8 cellular contexts compared by ENCODE assay signal in genomic region chr12:103548622-103549601, GRCh38. TPM values are rescaled to one million over a fixed set of nuclear protein-coding genes. Genes with fewer than 3 reads are reported as not detected.
DNase-seq lines count a peak whose midpoint lies in the region; ATAC-seq, FAIRE-seq and TF ChIP-seq lines count a peak whose summit lies in the region.

No MANE protein-coding gene starts in this region.

- 24 to 28% methylated on average over 10 of the region's 10 CpGs for WGBS in lung, 2 donors

- no peaks in the 10 kb centered on the region for H3K4me1 ChIP-seq in lung (ENCODE audit: control insufficient read depth in 2 of 2, insufficient read depth in 2 of 2, low read length in 2 of 2)

- no peaks in the 10 kb centered on the region for H3K9me3 Mint-ChIP-seq in activated CD4-positive, alpha-beta T cell treated with anti-CD3 and anti-CD28 coated beads, Interleukin-2, amount 10 ng/mL, durations not matched to agents 7 days and 5 days

- CTCF ChIA-PET in activated CD4-positive, alpha-beta T cell treated with anti-CD3 and anti-CD28 coated beads, Interleukin-2, amount 10 ng/mL, durations not matched to agents 7 days and 5 days (lab: Charles Lee) = interaction anchor here (0.6 to 2.5 kb wide), 7 partner anchors 10 to 1550 kb away, joined by 3 to 8 read pairs (median 4); no protein-coding TSS in a partner anchor

- FAIRE-seq in A204.1 (lab: Jason Lieb, UNC) = peak; percentile 88

- no peaks in the 10 kb centered on the region for H3K9me3 ChIP-seq in lung (ENCODE audit: control insufficient read depth in 2 of 2, insufficient read depth in 1 of 2, low read length in 1 of 2)

- H3K4me1 Mint-ChIP-seq in activated CD4-positive, alpha-beta T cell treated with anti-CD3 and anti-CD28 coated beads, Interleukin-2, amount 10 ng/mL, durations not matched to agents 7 days and 5 days = peaks cover 1% of the 10 kb centered on the region

- peaks cover 12% of the 10 kb centered on the region for H3K27me3 Mint-ChIP-seq in activated CD4-positive, alpha-beta T cell treated with anti-CD3 and anti-CD28 coated beads, Interleukin-2, amount 10 ng/mL, durations not matched to agents 7 days and 5 days

- TF ChIP-seq CTCF in lung (IDR thresholded peaks at IDR 0.05; ENCODE audit: control extremely low read depth, extremely low read depth) = peak; percentile 71

- H3K4me3 Mint-ChIP-seq in activated CD4-positive, alpha-beta T cell treated with anti-CD3 and anti-CD28 coated beads, Interleukin-2, amount 10 ng/mL, durations not matched to agents 7 days and 5 days = no peak overlapping the region

- POLR2A ChIA-PET in activated CD4-positive, alpha-beta T cell treated with anti-CD3 and anti-CD28 coated beads, Interleukin-2, amount 10 ng/mL, durations not matched to agents 7 days and 5 days (lab: Charles Lee) = no interaction called here

- no peaks in the 10 kb centered on the region for H3K36me3 ChIP-seq in lung (ENCODE audit: control insufficient read depth in 2 of 2, insufficient read depth in 2 of 2, low read length in 2 of 2)

- no peak overlapping the region for H3K27ac Mint-ChIP-seq in activated CD4-positive, alpha-beta T cell treated with anti-CD3 and anti-CD28 coated beads, Interleukin-2, amount 10 ng/mL, durations not matched to agents 7 days and 5 days

- H3K4me3 ChIP-seq in lung = no peak overlapping the region

- H3K27ac ChIP-seq in lung (ENCODE audit: low read depth in 1 of 2, low read length in 1 of 2) = no peak overlapping the region

- H3K36me3 Mint-ChIP-seq in activated CD4-positive, alpha-beta T cell treated with anti-CD3 and anti-CD28 coated beads, Interleukin-2, amount 10 ng/mL, durations not matched to agents 7 days and 5 days (ENCODE audit: low read depth) = no peaks in the 10 kb centered on the region

- ATAC-seq in GM18508 (IDR thresholded peaks at IDR 0.05; ENCODE audit: insufficient read depth, unreplicated experiment) = peak; percentile 70
- peak; percentile 57 for ATAC-seq in HG03378 (IDR thresholded peaks at IDR 0.05; ENCODE audit: unreplicated experiment)
- ATAC-seq in lung (ENCODE audit: insufficient read depth, low FRiP score) = no peak

- H3K27me3 ChIP-seq in lung (ENCODE audit: control insufficient read depth, insufficient read depth) = no peaks in the 10 kb centered on the region

- peak; percentile 11 for DNase-seq in NCI-H524 treated with DMSO at 0.1 percent for 48 hours (lab: John Stamatoyannopoulos, UW)
- peak; percentile 74 for DNase-seq in activated CD4-positive, alpha-beta T cell treated with anti-CD3 and anti-CD28 coated beads, Interleukin-2, amount 10 ng/mL, durations not matched to agents 7 days and 5 days
- peak; percentile 84 for DNase-seq in dermis blood vessel endothelial cell
- DNase-seq in lung (ENCODE audit: low spot score) = peak; percentile 53
- peak; percentile 14 to 41 for DNase-seq in stimulated activated CD8-positive, alpha-beta memory T cell treated with anti-CD3 and anti-CD28 coated beads, Interleukin-15, amount 100 ng/mL, for 4 hours (ENCODE audit: low read depth in 2 of 2)

RNA-seq across cellular contexts. Expression of gene STAB2, which starts 38.2 kb away (rescaled TPM):
- not detected for total RNA-seq in activated CD4-positive, alpha-beta T cell treated with anti-CD3 and anti-CD28 coated beads, Interleukin-2, amount 10 ng/mL, durations not matched to agents 7 days and 5 days
- total RNA-seq in dermis blood vessel endothelial cell = 3.7 and 4.6 TPM in 2 replicates
- total RNA-seq in lung = 10 to 100 TPM in 1 of 2 donors, under 1 TPM in 1; 0.61 to 10.0 TPM
- polyA plus RNA-seq in lung = under 1 TPM; 0.06 to 0.26 TPM

RNA-seq across cellular contexts. Expression of gene C12orf42, which starts 53.1 kb away (rescaled TPM):
- 1 to 10 TPM in 1 of 2 experiments, under 1 TPM in 1; 0.57 to 1.0 TPM for total RNA-seq in activated CD4-positive, alpha-beta T cell treated with anti-CD3 and anti-CD28 coated beads, Interleukin-2, amount 10 ng/mL, durations not matched to agents 7 days and 5 days
- total RNA-seq in dermis blood vessel endothelial cell = 0.05 TPM in 1 of 2 replicates, not detected in the other
- total RNA-seq in lung = not detected
- under 1 TPM in 1 of 2 donors, not detected in 1; 0.03 TPM for polyA plus RNA-seq in lung

Comparison
In these comparisons a context has a peak if more than half of its experiments do, and no peak if none do; other contexts are left out.
1. DNase-seq: peak in every context shown above with its lines; median percentile 84 in dermis blood vessel endothelial cell; 74 in activated CD4-positive, alpha-beta T cell treated with anti-CD3 and anti-CD28 coated beads, Interleukin-2, amount 10 ng/mL, durations not matched to agents 7 days and 5 days; 53 in lung; 28 in stimulated activated CD8-positive, alpha-beta memory T cell treated with anti-CD3 and anti-CD28 coated beads, Interleukin-15, amount 100 ng/mL, for 4 hours; 11 in NCI-H524 treated with DMSO at 0.1 percent for 48 hours.